ENCODE assay signal across 8 cellular contexts in the genomic region with DNA sequence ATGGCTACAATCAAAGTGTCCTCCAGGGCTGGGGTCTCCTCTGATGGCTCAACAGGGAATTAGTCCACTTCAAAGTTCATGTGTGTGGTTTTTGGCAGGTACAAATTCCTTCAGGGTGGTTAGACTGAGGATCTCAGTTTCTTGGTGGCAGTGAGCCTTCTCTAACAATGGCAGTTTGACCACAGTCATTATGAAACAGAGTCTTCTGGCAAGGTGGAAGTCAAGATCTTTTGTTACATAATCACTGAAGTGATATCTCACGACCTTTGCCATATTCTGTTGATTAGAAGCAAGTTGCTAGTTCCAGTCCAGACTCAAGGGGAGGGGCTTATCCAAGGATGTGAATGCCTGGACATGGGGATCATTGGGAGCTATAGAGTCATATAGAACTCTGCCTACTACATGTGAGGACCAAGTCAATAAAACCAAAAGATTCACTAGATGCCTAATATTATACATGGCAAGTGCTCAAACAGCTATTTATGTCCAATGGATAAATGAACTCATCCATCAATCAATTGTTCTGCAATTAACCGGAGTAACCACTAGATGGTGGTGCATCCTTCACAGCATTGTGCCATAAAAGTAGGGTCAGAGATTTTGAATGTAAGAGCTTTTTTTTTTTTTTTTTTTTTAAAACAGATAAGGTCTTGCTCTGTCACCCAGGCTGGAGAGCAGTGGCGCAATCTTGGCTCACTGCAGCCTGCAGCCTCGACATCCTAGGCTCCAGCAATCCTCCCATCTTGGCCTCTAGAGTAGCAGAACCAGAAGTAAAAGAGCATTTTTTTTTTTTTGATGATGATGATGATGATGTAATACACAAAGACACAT.
A peak's percentile ranks its signal among the peaks of the same experiment; 100 is the strongest.
DNase-seq lines count a peak whose midpoint lies in the region; ATAC-seq and TF ChIP-seq lines count a peak whose summit lies in the region.

No MANE protein-coding gene starts in this region.

- H3K4me2 ChIP-seq in GM23338 (no peak overlapping the region), Karpas-422 (ENCODE audit: low read depth, low read length, poor library complexity, severe bottlenecking) (peak overlapping the region; percentile 55)

- peaks cover 12% of the 10 kb centered on the region; the same call in 2 of the 3 replicates for H3K4me1 Mint-ChIP-seq in GM23338
- no peaks in the 10 kb centered on the region for H3K4me1 Mint-ChIP-seq in effector memory CD8-positive, alpha-beta T cell (ENCODE audit: low read depth in 2 of 2)

- no peaks in the 10 kb centered on the region; the same call in 2 of the 3 replicates for H3K36me3 Mint-ChIP-seq in GM23338 (ENCODE audit: low read depth)
- H3K36me3 Mint-ChIP-seq in effector memory CD8-positive, alpha-beta T cell (ENCODE audit: insufficient read depth), result no peaks in the 10 kb centered on the region

- H3K9ac ChIP-seq in Karpas-422 (ENCODE audit: low read length), result peak overlapping the region; percentile 31; the same call in 1 of the 2 replicates

- TF ChIP-seq CTCF in GM23338 (conservative IDR thresholded peaks at IDR 0.05; ENCODE audit: low read depth in 2 of 2), result peak; percentile 77 to 81
- no peak for TF ChIP-seq CTCF in lower leg skin (IDR thresholded peaks at IDR 0.05)

- peaks cover 4% of the 10 kb centered on the region for H3K27me3 Mint-ChIP-seq in GM23338 (ENCODE audit: insufficient read depth, low read depth, poor library complexity)
- peaks cover 23 to 30% of the 10 kb centered on the region in 2 donors for H3K27me3 Mint-ChIP-seq in effector memory CD8-positive, alpha-beta T cell

- peak; percentile 74 for ATAC-seq in GM23338
- peak; percentile 57 for ATAC-seq in effector memory CD8-positive, alpha-beta T cell (replicated peaks)

- H3K4me3 ChIP-seq in GM23338 (no peak overlapping the region), Karpas-422 (ENCODE audit: low read length) (peak overlapping the region; percentile 35), lower leg skin (ENCODE audit: low read depth, poor library complexity, severe bottlenecking) (no peak overlapping the region)

- no peak overlapping the region for H3K27ac Mint-ChIP-seq in GM23338
- no peak overlapping the region for H3K27ac Mint-ChIP-seq in effector memory CD8-positive, alpha-beta T cell

- H3K4me1 ChIP-seq in GM23338 (ENCODE audit: insufficient read depth), result peaks cover 4% of the 10 kb centered on the region; the same call in 1 of the 2 replicates
- H3K4me1 ChIP-seq in Karpas-422 (ENCODE audit: low read length), result peaks cover 4% of the 10 kb centered on the region

- no peak overlapping the region for H3K4me3 Mint-ChIP-seq in GM23338
- H3K4me3 Mint-ChIP-seq in effector memory CD8-positive, alpha-beta T cell, result no peak overlapping the region

- H3F3A ChIP-seq in GM23338 (replicated peaks; ENCODE audit: low read depth), result no peaks in the 10 kb centered on the region

- H2AFZ ChIP-seq in GM23338, result no peak overlapping the region
- H2AFZ ChIP-seq in Karpas-422 (ENCODE audit: low read length), result 0 out of 2 replicates have a peak overlapping the region, but pooled peaks have one; percentile 67

- H3K27ac ChIP-seq in GM23338 (ENCODE audit: low read depth), result no peak overlapping the region
- no peak overlapping the region for H3K27ac ChIP-seq in Karpas-422 (ENCODE audit: low read length)

- H4K20me1 ChIP-seq in GM23338 (replicated peaks; ENCODE audit: insufficient read depth), result no peaks in the 10 kb centered on the region
- H4K20me1 ChIP-seq in Karpas-422 (ENCODE audit: insufficient read depth, low read depth, low read length), result no peaks in the 10 kb centered on the region

- H3K36me3 ChIP-seq in GM23338 (ENCODE audit: insufficient read depth) (no peaks in the 10 kb centered on the region), Karpas-422 (ENCODE audit: insufficient read depth, low read length) (no peaks in the 10 kb centered on the region)

- DNase-seq in stimulated activated CD4-positive, alpha-beta T cell treated with anti-CD3 and anti-CD28 coated beads, Interleukin-2, amount 100 ng/mL, for 4 hours (ENCODE audit: low read depth), result peak; percentile 2
- no peak for DNase-seq in stimulated activated CD4-positive, alpha-beta T cell treated with anti-CD3 and anti-CD28 coated beads, Interleukin-4, amount 100 ng/mL, for 4 hours
- peak; percentile 79 for DNase-seq in GM23338 (ENCODE audit: low spot score)
- peak; percentile 82 for DNase-seq in Karpas-422
- peak; percentile 54 for DNase-seq in RPMI7951 (ENCODE audit: low read depth)
- peak in 1 of 3 experiments; percentile 11 for DNase-seq in effector memory CD8-positive, alpha-beta T cell
- DNase-seq in pulmonary artery endothelial cell (ENCODE audit: low read depth, low spot score), result peak; percentile 2
- no peak for DNase-seq in lower leg skin (ENCODE audit: low spot score in 2 of 2)

- intact Hi-C loops in lower leg skin (cut with DNase I; ENCODE audit: low total_unique reads), result no loop called here

- H3K9me2 ChIP-seq in GM23338 (ENCODE audit: insufficient read depth) (no peaks in the 10 kb centered on the region), Karpas-422 (replicated peaks; ENCODE audit: insufficient read depth, low read length) (no peaks in the 10 kb centered on the region)

- WGBS in lower leg skin, 2 donors, result 23 to 29% methylated on average over 4 of the region's 4 CpGs

- H3K9me3 ChIP-seq in Karpas-422 (ENCODE audit: low read length), result no peaks in the 10 kb centered on the region

- TF ChIP-seq POLR2A in lower leg skin (IDR thresholded peaks at IDR 0.05), result no peak

- no peaks in the 10 kb centered on the region for H3K79me2 ChIP-seq in GM23338 (replicated peaks; ENCODE audit: insufficient read depth)
- H3K79me2 ChIP-seq in Karpas-422 (ENCODE audit: low read length), result no peaks in the 10 kb centered on the region

- H3K27me3 ChIP-seq in GM23338 (ENCODE audit: insufficient read depth) (no peaks in the 10 kb centered on the region), Karpas-422 (ENCODE audit: low read length) (no peaks in the 10 kb centered on the region)

- peaks cover 6% of the 10 kb centered on the region; the same call in 2 of the 3 replicates for H3K9me3 Mint-ChIP-seq in GM23338
- no peaks in the 10 kb centered on the region for H3K9me3 Mint-ChIP-seq in effector memory CD8-positive, alpha-beta T cell

TF ChIP-seq in GM23338, 12 proteins besides CTCF, POLR2A, EP300 and RAD21 (continues in another document):
- TF ChIP-seq EZH2 (IDR thresholded peaks at IDR 0.05; ENCODE audit: low read depth, unreplicated experiment), result no peak
- TF ChIP-seq POLR2AphosphoS5 (IDR thresholded peaks at IDR 0.05; ENCODE audit: low read depth), result no peak
- TF ChIP-seq, protein P1, sequence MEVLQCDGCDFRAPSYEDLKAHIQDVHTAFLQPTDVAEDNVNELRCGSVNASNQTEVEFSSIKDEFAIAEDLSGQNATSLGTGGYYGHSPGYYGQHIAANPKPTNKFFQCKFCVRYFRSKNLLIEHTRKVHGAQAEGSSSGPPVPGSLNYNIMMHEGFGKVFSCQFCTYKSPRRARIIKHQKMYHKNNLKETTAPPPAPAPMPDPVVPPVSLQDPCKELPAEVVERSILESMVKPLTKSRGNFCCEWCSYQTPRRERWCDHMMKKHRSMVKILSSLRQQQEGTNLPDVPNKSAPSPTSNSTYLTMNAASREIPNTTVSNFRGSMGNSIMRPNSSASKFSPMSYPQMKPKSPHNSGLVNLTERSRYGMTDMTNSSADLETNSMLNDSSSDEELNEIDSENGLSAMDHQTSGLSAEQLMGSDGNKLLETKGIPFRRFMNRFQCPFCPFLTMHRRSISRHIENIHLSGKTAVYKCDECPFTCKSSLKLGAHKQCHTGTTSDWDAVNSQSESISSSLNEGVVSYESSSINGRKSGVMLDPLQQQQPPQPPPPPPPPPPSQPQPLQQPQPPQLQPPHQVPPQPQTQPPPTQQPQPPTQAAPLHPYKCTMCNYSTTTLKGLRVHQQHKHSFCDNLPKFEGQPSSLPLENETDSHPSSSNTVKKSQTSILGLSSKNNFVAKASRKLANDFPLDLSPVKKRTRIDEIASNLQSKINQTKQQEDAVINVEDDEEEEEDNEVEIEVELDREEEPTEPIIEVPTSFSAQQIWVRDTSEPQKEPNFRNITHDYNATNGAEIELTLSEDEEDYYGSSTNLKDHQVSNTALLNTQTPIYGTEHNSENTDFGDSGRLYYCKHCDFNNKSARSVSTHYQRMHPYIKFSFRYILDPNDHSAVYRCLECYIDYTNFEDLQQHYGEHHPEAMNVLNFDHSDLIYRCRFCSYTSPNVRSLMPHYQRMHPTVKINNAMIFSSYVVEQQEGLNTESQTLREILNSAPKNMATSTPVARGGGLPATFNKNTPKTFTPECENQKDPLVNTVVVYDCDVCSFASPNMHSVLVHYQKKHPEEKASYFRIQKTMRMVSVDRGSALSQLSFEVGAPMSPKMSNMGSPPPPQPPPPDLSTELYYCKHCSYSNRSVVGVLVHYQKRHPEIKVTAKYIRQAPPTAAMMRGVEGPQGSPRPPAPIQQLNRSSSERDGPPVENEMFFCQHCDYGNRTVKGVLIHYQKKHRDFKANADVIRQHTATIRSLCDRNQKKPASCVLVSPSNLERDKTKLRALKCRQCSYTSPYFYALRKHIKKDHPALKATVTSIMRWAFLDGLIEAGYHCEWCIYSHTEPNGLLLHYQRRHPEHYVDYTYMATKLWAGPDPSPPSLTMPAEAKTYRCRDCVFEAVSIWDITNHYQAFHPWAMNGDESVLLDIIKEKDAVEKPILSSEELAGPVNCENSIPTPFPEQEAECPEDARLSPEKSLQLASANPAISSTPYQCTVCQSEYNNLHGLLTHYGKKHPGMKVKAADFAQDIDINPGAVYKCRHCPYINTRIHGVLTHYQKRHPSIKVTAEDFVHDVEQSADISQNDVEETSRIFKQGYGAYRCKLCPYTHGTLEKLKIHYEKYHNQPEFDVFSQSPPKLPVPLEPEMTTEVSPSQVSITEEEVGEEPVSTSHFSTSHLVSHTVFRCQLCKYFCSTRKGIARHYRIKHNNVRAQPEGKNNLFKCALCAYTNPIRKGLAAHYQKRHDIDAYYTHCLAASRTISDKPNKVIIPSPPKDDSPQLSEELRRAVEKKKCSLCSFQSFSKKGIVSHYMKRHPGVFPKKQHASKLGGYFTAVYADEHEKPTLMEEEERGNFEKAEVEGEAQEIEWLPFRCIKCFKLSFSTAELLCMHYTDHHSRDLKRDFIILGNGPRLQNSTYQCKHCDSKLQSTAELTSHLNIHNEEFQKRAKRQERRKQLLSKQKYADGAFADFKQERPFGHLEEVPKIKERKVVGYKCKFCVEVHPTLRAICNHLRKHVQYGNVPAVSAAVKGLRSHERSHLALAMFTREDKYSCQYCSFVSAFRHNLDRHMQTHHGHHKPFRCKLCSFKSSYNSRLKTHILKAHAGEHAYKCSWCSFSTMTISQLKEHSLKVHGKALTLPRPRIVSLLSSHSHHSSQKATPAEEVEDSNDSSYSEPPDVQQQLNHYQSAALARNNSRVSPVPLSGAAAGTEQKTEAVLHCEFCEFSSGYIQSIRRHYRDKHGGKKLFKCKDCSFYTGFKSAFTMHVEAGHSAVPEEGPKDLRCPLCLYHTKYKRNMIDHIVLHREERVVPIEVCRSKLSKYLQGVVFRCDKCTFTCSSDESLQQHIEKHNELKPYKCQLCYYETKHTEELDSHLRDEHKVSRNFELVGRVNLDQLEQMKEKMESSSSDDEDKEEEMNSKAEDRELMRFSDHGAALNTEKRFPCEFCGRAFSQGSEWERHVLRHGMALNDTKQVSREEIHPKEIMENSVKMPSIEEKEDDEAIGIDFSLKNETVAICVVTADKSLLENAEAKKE (CRISPR knock-in tag; IDR thresholded peaks at IDR 0.05), result no peak
- no peak for TF ChIP-seq EZH2phosphoT487 (IDR thresholded peaks at IDR 0.05; ENCODE audit: unreplicated experiment)
- no peak for TF ChIP-seq CREB1 (CRISPR knock-in tag; IDR thresholded peaks at IDR 0.05; ENCODE audit: low read depth)

Comparison
In these comparisons a context has a peak if more than half of its experiments do, and no peak if none do; other contexts are left out.
1. DNase-seq: peak in stimulated activated CD4-positive, alpha-beta T cell treated with anti-CD3 and anti-CD28 coated beads, Interleukin-2, amount 100 ng/mL, for 4 hours (single experiment), GM23338 (single experiment), Karpas-422 (single experiment), RPMI7951 (single experiment) and pulmonary artery endothelial cell (single experiment); none in stimulated activated CD4-positive, alpha-beta T cell treated with anti-CD3 and anti-CD28 coated beads, Interleukin-4, amount 100 ng/mL, for 4 hours (0 of 2) and lower leg skin (0 of 2).
2. CTCF ChIP-seq: peak in GM23338 (2 of 2); none in lower leg skin (0 of 3).